Comparison of ENCODE assay signal across 1 cellular context in the genomic region with DNA sequence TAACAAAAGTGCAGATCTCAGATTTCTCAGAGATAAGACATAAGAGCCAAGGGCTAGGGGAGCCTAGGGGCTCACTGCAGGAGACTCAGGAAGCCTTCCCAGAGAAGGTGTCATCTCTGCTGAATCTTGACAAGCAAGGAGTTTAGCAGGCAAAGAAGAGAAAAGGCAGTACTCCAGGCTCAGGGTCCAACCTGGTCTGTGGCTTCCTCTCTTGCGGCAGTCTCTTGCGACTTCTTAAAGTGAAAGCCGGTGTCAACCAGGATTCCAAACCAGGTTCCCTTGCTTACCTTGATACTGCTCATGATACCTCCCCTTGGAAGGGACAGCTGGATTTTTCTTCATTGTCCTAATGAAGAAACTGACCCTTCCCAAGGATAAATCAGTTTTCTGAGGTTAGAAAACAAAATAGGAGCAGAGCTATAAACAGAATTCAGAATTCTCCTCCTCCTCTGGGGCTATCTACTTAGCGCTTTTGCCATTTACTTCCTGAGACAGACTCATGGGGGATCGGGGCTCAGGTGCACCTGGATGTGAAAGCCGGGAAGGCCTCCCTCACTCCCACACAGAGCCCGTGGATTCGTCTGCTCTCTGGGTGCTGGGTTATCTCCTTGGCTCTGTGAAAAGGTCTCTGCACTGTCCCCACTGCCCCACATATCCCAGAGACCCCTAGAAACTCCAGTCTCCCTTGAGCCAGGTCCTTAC.
TF ChIP-seq lines count a peak whose summit lies in the region.

No MANE protein-coding gene starts in this region.

TF ChIP-seq in SK-N-SH, 30 proteins besides CTCF, POLR2A, EP300 and RAD21 (continued from another document):
- TF ChIP-seq, protein P1, sequence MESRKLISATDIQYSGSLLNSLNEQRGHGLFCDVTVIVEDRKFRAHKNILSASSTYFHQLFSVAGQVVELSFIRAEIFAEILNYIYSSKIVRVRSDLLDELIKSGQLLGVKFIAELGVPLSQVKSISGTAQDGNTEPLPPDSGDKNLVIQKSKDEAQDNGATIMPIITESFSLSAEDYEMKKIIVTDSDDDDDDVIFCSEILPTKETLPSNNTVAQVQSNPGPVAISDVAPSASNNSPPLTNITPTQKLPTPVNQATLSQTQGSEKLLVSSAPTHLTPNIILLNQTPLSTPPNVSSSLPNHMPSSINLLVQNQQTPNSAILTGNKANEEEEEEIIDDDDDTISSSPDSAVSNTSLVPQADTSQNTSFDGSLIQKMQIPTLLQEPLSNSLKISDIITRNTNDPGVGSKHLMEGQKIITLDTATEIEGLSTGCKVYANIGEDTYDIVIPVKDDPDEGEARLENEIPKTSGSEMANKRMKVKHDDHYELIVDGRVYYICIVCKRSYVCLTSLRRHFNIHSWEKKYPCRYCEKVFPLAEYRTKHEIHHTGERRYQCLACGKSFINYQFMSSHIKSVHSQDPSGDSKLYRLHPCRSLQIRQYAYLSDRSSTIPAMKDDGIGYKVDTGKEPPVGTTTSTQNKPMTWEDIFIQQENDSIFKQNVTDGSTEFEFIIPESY (IDR thresholded peaks at IDR 0.05; ENCODE audit: borderline replicate concordance, low read depth): no peak
- no peak for TF ChIP-seq JUND (IDR thresholded peaks at IDR 0.05)
- TF ChIP-seq CHD2 (IDR thresholded peaks at IDR 0.05; ENCODE audit: low read length, partially characterized antibody): no peak
- TF ChIP-seq, protein P2, sequence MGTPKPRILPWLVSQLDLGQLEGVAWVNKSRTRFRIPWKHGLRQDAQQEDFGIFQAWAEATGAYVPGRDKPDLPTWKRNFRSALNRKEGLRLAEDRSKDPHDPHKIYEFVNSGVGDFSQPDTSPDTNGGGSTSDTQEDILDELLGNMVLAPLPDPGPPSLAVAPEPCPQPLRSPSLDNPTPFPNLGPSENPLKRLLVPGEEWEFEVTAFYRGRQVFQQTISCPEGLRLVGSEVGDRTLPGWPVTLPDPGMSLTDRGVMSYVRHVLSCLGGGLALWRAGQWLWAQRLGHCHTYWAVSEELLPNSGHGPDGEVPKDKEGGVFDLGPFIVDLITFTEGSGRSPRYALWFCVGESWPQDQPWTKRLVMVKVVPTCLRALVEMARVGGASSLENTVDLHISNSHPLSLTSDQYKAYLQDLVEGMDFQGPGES (IDR thresholded peaks at IDR 0.05; ENCODE audit: low read depth, low read length): no peak
- no peak for TF ChIP-seq FOXM1 (IDR thresholded peaks at IDR 0.05; ENCODE audit: low read depth)
